ENCODE assay signal across 9 cellular contexts in the genomic region with DNA sequence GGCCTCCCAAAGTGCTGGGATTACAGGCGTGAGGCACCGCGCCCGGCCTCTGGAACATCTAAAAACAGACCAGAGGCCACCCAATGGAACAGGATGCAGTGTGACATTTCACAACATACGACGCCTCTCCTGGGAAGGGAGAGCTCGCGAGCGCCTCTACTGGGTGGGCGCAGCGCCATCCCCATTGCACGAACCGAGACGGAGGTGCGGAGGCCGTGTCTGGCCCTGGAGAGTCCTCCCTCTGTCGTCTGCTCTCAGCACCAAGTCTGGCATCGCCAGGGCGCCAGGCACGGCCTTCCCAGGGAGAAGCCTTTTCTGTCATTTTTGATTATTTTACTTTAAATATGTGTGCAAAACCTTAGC. TPM values are rescaled to one million over a fixed set of nuclear protein-coding genes. Genes with fewer than 3 reads are reported as not detected.
A peak's percentile ranks its signal among the peaks of the same experiment; 100 is the strongest.
DNase-seq lines count a peak whose midpoint lies in the region; ATAC-seq and TF ChIP-seq lines count a peak whose summit lies in the region.
"Had no signal": no experiment of that assay in that cellular context is flagged by ENCODE, and none has a peak within 500 bp of the region (broad histone marks: within the 10 kb centered on the region; RNA-seq: fewer than 3 reads in every experiment).

No MANE protein-coding gene starts in this region.

- H3K9me3 ChIP-seq in HAP-1: no peaks in the 10 kb centered on the region; the same call in 1 of the 2 replicates
- no peaks in the 10 kb centered on the region for H3K9me3 ChIP-seq in iPS-15b (ENCODE audit: control insufficient read depth, insufficient read depth, low read length)

- in situ Hi-C loops in HAP-1 (cut with MboI; ENCODE audit: low sequenced_read_pairs): no loop called here

- no peak overlapping the region for H3K9ac ChIP-seq in iPS-15b (ENCODE audit: low read depth, low read length)

- H3K27me3 Mint-ChIP-seq in activated CD8-positive, alpha-beta T cell treated with anti-CD3 and anti-CD28 coated beads for 36 hours: peaks cover 64% of the 10 kb centered on the region
- peaks cover 100% of the 10 kb centered on the region for H3K27me3 Mint-ChIP-seq in stimulated activated naive CD8-positive, alpha-beta T cell treated with anti-CD3 and anti-CD28 coated beads, Interleukin-15, amount 100 ng/mL, for 72 hours

- CTCF ChIA-PET in activated CD8-positive, alpha-beta T cell treated with anti-CD3 and anti-CD28 coated beads for 36 hours (lab: Charles Lee): interaction anchor here (0.6 to 5.0 kb wide), 11 partner anchors 8 to 412 kb away, joined by 3 to 49 read pairs (median 6); partner anchors contain the start of gene GBX2

- no peaks in the 10 kb centered on the region for H3K36me3 Mint-ChIP-seq in activated CD8-positive, alpha-beta T cell treated with anti-CD3 and anti-CD28 coated beads for 36 hours (ENCODE audit: low read depth)

- no peak overlapping the region for H3K4me3 Mint-ChIP-seq in activated CD8-positive, alpha-beta T cell treated with anti-CD3 and anti-CD28 coated beads for 36 hours
- no peak overlapping the region for H3K4me3 Mint-ChIP-seq in stimulated activated naive CD8-positive, alpha-beta T cell treated with anti-CD3 and anti-CD28 coated beads, Interleukin-15, amount 100 ng/mL, for 72 hours

- no peaks in the 10 kb centered on the region for H3K36me3 ChIP-seq in HAP-1 (replicated peaks)
- H3K36me3 ChIP-seq in iPS-15b (ENCODE audit: control insufficient read depth, insufficient read depth, low read length): no peaks in the 10 kb centered on the region

- ATAC-seq in activated CD8-positive, alpha-beta T cell treated with anti-CD3 and anti-CD28 coated beads for 36 hours: peak; percentile 70
- ATAC-seq in stimulated activated naive CD8-positive, alpha-beta T cell treated with anti-CD3 and anti-CD28 coated beads, Interleukin-15, amount 100 ng/mL, for 72 hours: peak; percentile 64

- DNase-seq in AG10803 (ENCODE audit: low read depth) (peak; percentile 47), HAP-1 (ENCODE audit: low spot score in 2 of 2) (peak; percentile 57 to 84), kidney glomerular epithelial cell (lab: John Stamatoyannopoulos, UW) (no peak), inferior parietal cortex (ENCODE audit: extremely low spot score) (no peak), KG1 (lab: John Stamatoyannopoulos, UW) (no peak)
- DNase-seq in activated CD8-positive, alpha-beta T cell treated with anti-CD3 and anti-CD28 coated beads for 36 hours: peak; percentile 64
- DNase-seq in stimulated activated naive CD8-positive, alpha-beta T cell treated with anti-CD3 and anti-CD28 coated beads, Interleukin-15, amount 100 ng/mL, for 72 hours: peak in 1 of 2 donors; percentile 46

- intact Hi-C loops in activated CD8-positive, alpha-beta T cell treated with anti-CD3 and anti-CD28 coated beads for 36 hours (cut with micrococcal nuclease): no loop called here

- peaks cover 3% of the 10 kb centered on the region for H3K4me1 Mint-ChIP-seq in activated CD8-positive, alpha-beta T cell treated with anti-CD3 and anti-CD28 coated beads for 36 hours (ENCODE audit: low read depth)
- H3K4me1 Mint-ChIP-seq in stimulated activated naive CD8-positive, alpha-beta T cell treated with anti-CD3 and anti-CD28 coated beads, Interleukin-15, amount 100 ng/mL, for 72 hours: peaks cover 10% of the 10 kb centered on the region

- H3K27me3 ChIP-seq in HAP-1 (ENCODE audit: low read depth) (peaks cover 15% of the 10 kb centered on the region), iPS-15b (ENCODE audit: control insufficient read depth, insufficient read depth, low read length) (peaks cover 68% of the 10 kb centered on the region)

- peaks cover 28% of the 10 kb centered on the region for H3K4me1 ChIP-seq in HAP-1
- peaks cover 24% of the 10 kb centered on the region for H3K4me1 ChIP-seq in iPS-15b (ENCODE audit: control insufficient read depth, insufficient read depth, low read length)

- peak; percentile 38 for TF ChIP-seq CTCF in AG10803 (conservative IDR thresholded peaks at IDR 0.05; ENCODE audit: low read length)
- no peak for TF ChIP-seq CTCF in activated CD8-positive, alpha-beta T cell treated with anti-CD3 and anti-CD28 coated beads for 36 hours (IDR thresholded peaks at IDR 0.05)

- H3K9me3 Mint-ChIP-seq in activated CD8-positive, alpha-beta T cell treated with anti-CD3 and anti-CD28 coated beads for 36 hours: peaks cover 1% of the 10 kb centered on the region
- H3K9me3 Mint-ChIP-seq in stimulated activated naive CD8-positive, alpha-beta T cell treated with anti-CD3 and anti-CD28 coated beads, Interleukin-15, amount 100 ng/mL, for 72 hours: no peaks in the 10 kb centered on the region
- H3K9me3 Mint-ChIP-seq: central memory CD8-positive, alpha-beta T cell had no signal

- H3K4me3 ChIP-seq in AG10803 (ENCODE audit: low read length): peak overlapping the region; percentile 10
- H3K4me3 ChIP-seq in HAP-1: peak overlapping the region; percentile 16; the same call in 1 of the 2 replicates
- peak overlapping the region; percentile 27 for H3K4me3 ChIP-seq in iPS-15b (ENCODE audit: low read depth, low read length)

- no peak overlapping the region for H3K27ac Mint-ChIP-seq in activated CD8-positive, alpha-beta T cell treated with anti-CD3 and anti-CD28 coated beads for 36 hours
- H3K27ac Mint-ChIP-seq in stimulated activated naive CD8-positive, alpha-beta T cell treated with anti-CD3 and anti-CD28 coated beads, Interleukin-15, amount 100 ng/mL, for 72 hours: no peak overlapping the region

- POLR2A ChIA-PET in activated CD8-positive, alpha-beta T cell treated with anti-CD3 and anti-CD28 coated beads for 36 hours (lab: Charles Lee): no interaction called here

RNA-seq across cellular contexts. Expression of gene GBX2, which starts 9.4 kb away (rescaled TPM):
- total RNA-seq in activated CD8-positive, alpha-beta T cell treated with anti-CD3 and anti-CD28 coated beads for 36 hours: not detected

Comparison
In these comparisons a context has a peak if more than half of its experiments do, and no peak if none do; other contexts are left out.
1. DNase-seq: peak in AG10803 (single experiment), HAP-1 (2 of 2) and activated CD8-positive, alpha-beta T cell treated with anti-CD3 and anti-CD28 coated beads for 36 hours (single experiment); none in kidney glomerular epithelial cell (single experiment), inferior parietal cortex (single experiment) and KG1 (single experiment).
2. Peak in every context shown above with its lines, with median percentiles within 50 percentile points of each other: H3K4me3 ChIP-seq.